13 cellular contexts compared by ENCODE assay signal in the genomic region with DNA sequence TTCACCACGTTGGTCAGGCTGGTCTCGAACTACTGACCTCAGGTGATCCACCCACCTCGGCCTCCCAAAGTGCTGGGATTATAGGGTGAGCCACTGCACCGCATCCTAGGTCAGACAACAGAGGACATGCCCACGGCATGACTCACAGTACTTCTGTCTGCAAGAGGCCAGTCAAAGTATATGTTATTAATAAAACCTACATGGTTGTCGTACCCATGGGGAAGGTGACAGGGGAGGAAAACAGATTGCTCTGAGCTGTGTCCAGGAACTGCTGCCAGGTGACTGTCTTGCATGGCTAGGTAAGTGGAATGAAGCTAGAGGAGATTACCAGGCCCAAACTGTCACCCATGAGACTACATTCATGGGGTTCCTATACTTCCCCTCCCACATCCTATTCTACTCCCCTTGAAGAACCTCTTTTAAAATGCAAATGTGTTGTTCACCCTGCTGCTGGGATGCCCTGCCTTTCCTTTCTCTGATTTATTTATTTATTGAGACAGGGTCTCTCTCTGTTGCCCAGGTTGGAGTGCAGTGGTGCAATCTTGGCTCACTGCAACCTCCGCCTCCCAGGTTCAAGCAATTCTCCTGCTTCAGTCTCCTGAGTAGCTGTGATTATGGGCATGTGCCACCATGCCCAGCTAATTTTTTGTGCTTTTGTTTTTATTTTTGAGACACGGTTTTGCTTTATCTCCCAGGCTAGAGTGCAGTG. TPM values are rescaled to one million over a fixed set of nuclear protein-coding genes. Genes with fewer than 3 reads are reported as not detected.
A peak's percentile ranks its signal among the peaks of the same experiment; 100 is the strongest.
DNase-seq lines count a peak whose midpoint lies in the region; ATAC-seq, FAIRE-seq and TF ChIP-seq lines count a peak whose summit lies in the region.
"Had no signal": no experiment of that assay in that cellular context is flagged by ENCODE, and none has a peak within 500 bp of the region (broad histone marks: within the 10 kb centered on the region; RNA-seq: fewer than 3 reads in every experiment).

No MANE protein-coding gene starts in this region.

- H3K36me3 Mint-ChIP-seq in activated CD8-positive, alpha-beta T cell treated with anti-CD3 and anti-CD28 coated beads, Interleukin-2, amount 10 ng/mL, durations not matched to agents 7 days and 5 days (ENCODE audit: low read depth) = no peaks in the 10 kb centered on the region
- H3K36me3 Mint-ChIP-seq: CD4-positive, CD25-positive, alpha-beta regulatory T cell; IgD-negative memory B cell had no signal

- CTCF ChIA-PET in activated CD8-positive, alpha-beta T cell treated with anti-CD3 and anti-CD28 coated beads, Interleukin-2, amount 10 ng/mL, durations not matched to agents 7 days and 5 days (lab: Charles Lee) = interaction anchor here (0.9 to 3.0 kb wide), 3 partner anchors 12 to 156 kb away, joined by 3 to 14 read pairs (median 8); no protein-coding TSS in a partner anchor

- peaks cover 2% of the 10 kb centered on the region for H3K79me1 ChIP-seq in neuronal stem cell (ENCODE audit: low read depth, low read length)

- no CpG with 5 or more reads among the region's 8 CpGs for WGBS in neuronal stem cell (ENCODE audit: extremely low coverage in 2 of 2, insufficient read length in 2 of 2, insufficient replicate concordance in 1 of 2), 2 donors

- POLR2A ChIA-PET in activated CD8-positive, alpha-beta T cell treated with anti-CD3 and anti-CD28 coated beads, Interleukin-2, amount 10 ng/mL, durations not matched to agents 7 days and 5 days (lab: Charles Lee) = no interaction called here

- no peak overlapping the region for H3K4ac ChIP-seq in neuronal stem cell (ENCODE audit: low read length)

- H3K27ac ChIP-seq in keratinocyte (ENCODE audit: control insufficient read depth, insufficient read depth, low read length) = peak overlapping the region; percentile 85
- no peak overlapping the region for H3K27ac ChIP-seq in neuronal stem cell (replicated peaks; ENCODE audit: low read length)

- no peak overlapping the region for H4K8ac ChIP-seq in neuronal stem cell (ENCODE audit: low read depth, low read length)

- peak; percentile 26 for FAIRE-seq in keratinocyte (lab: Jason Lieb, UNC)

- no peaks in the 10 kb centered on the region for H3K9me1 ChIP-seq in keratinocyte (ENCODE audit: control insufficient read depth, extremely low read depth, insufficient read depth, low read length)

- no peaks in the 10 kb centered on the region for H3K36me3 ChIP-seq in keratinocyte (ENCODE audit: control insufficient read depth in 2 of 2, extremely low read depth in 1 of 2, insufficient read depth in 2 of 2, low read length in 2 of 2)
- H3K36me3 ChIP-seq in neuronal stem cell (replicated peaks in 1 of 2; ENCODE audit: control insufficient read depth in 2 of 2, insufficient read depth in 2 of 2, low read length in 2 of 2) = no peaks in the 10 kb centered on the region

- DNase-seq in AG10803 (ENCODE audit: low read depth) (peak; percentile 71), HPDE6-E6E7 (ENCODE audit: extremely low spot score) (peak; percentile 60), astrocyte of the hippocampus (ENCODE audit: low read depth, low spot score) (peak; percentile 64), keratinocyte (ENCODE audit: low read depth, low spot score) (peak; percentile 69), neuronal stem cell (ENCODE audit: low spot score) (no peak)
- no peak for DNase-seq in activated effector memory CD4-positive, alpha-beta T cell treated with anti-CD3 and anti-CD28 coated beads, Interleukin-2, amount 50 U/mL, for 16 hours
- no peak for DNase-seq in activated CD8-positive, alpha-beta T cell treated with anti-CD3 and anti-CD28 coated beads, Interleukin-2, amount 10 ng/mL, durations not matched to agents 7 days and 5 days
- DNase-seq: CD4-positive, CD25-positive, alpha-beta regulatory T cell; glutamatergic neuron; stimulated activated naive CD8-positive, alpha-beta T cell treated with anti-CD3 and anti-CD28 coated beads, Interleukin-15, Interleukin-2, amounts not matched to agents 100 U/mL and 50 U/mL, for 24 hours; T-helper 1 cell had no signal

- no peak overlapping the region for H3K27ac Mint-ChIP-seq in activated CD8-positive, alpha-beta T cell treated with anti-CD3 and anti-CD28 coated beads, Interleukin-2, amount 10 ng/mL, durations not matched to agents 7 days and 5 days
- H3K27ac Mint-ChIP-seq: CD4-positive, CD25-positive, alpha-beta regulatory T cell had no signal

- H3K14ac ChIP-seq in neuronal stem cell (ENCODE audit: low read length) = no peak overlapping the region

- H3K4me1 Mint-ChIP-seq in activated CD8-positive, alpha-beta T cell treated with anti-CD3 and anti-CD28 coated beads, Interleukin-2, amount 10 ng/mL, durations not matched to agents 7 days and 5 days (ENCODE audit: low read depth) = peaks cover 21% of the 10 kb centered on the region

- no peak for TF ChIP-seq CTCF in AG10803 (conservative IDR thresholded peaks at IDR 0.05; ENCODE audit: low read length)
- TF ChIP-seq CTCF in keratinocyte (optimal IDR thresholded peaks at IDR 0.05 in 1 of 3, IDR thresholded peaks at IDR 0.05 in 1 of 3, conservative IDR thresholded peaks at IDR 0.05 in 1 of 3; ENCODE audit: extremely low read depth in 1 of 3, insufficient read depth in 2 of 3, low read length in 3 of 3) = no peak

- ATAC-seq in activated CD8-positive, alpha-beta T cell treated with anti-CD3 and anti-CD28 coated beads, Interleukin-2, amount 10 ng/mL, durations not matched to agents 7 days and 5 days = no peak
- no peak for ATAC-seq in HG03432 (IDR thresholded peaks at IDR 0.05; ENCODE audit: unreplicated experiment)
- ATAC-seq: stimulated activated naive CD8-positive, alpha-beta T cell treated with anti-CD3 and anti-CD28 coated beads, Interleukin-15, Interleukin-2, amounts not matched to agents 100 U/mL and 50 U/mL, for 24 hours had no signal

- H3K79me2 ChIP-seq in keratinocyte (ENCODE audit: control insufficient read depth, insufficient read depth, low read length) = no peaks in the 10 kb centered on the region

- H3K4me2 ChIP-seq in keratinocyte (ENCODE audit: control insufficient read depth, extremely low read depth, insufficient read depth, low read depth, low read length) = peak overlapping the region; percentile 65
- no peak overlapping the region for H3K4me2 ChIP-seq in neuronal stem cell (ENCODE audit: insufficient read depth, low read length, poor library complexity, severe bottlenecking)

- no peaks in the 10 kb centered on the region for H3K9me3 Mint-ChIP-seq in activated CD8-positive, alpha-beta T cell treated with anti-CD3 and anti-CD28 coated beads, Interleukin-2, amount 10 ng/mL, durations not matched to agents 7 days and 5 days (ENCODE audit: insufficient read depth)
- H3K9me3 Mint-ChIP-seq: CD4-positive, CD25-positive, alpha-beta regulatory T cell; IgD-negative memory B cell had no signal

- H3K4me3 ChIP-seq in AG10803 (ENCODE audit: low read length) = no peak overlapping the region
- H3K4me3 ChIP-seq in keratinocyte (ENCODE audit: control insufficient read depth in 2 of 3, extremely low read depth in 1 of 3, insufficient read depth in 2 of 3, low read depth in 1 of 3, low read length in 3 of 3) = peak overlapping the region in 1 of 3 experiments; percentile 20
- H3K4me3 ChIP-seq in neuronal stem cell (ENCODE audit: low read length in 2 of 2) = no peak overlapping the region

- H3K23ac ChIP-seq in neuronal stem cell (ENCODE audit: low read depth, low read length, poor library complexity) = no peak overlapping the region

- no peak overlapping the region for H2BK12ac ChIP-seq in neuronal stem cell (ENCODE audit: low read length)

- no peak overlapping the region for H3K9ac ChIP-seq in keratinocyte (ENCODE audit: control insufficient read depth, extremely low read depth, insufficient read depth, low read length)
- H3K9ac ChIP-seq in neuronal stem cell (ENCODE audit: low read depth, low read length, poor library complexity) = no peak overlapping the region

- no peaks in the 10 kb centered on the region for H3K27me3 ChIP-seq in keratinocyte (ENCODE audit: control insufficient read depth, extremely low read depth, insufficient read depth, low read length)
- H3K27me3 ChIP-seq in neuronal stem cell (ENCODE audit: control insufficient read depth in 3 of 3, insufficient read depth in 3 of 3, low read depth in 1 of 3, low read length in 3 of 3) = peaks cover 0 to 44% (median 0%) of the 10 kb centered on the region in 3 experiments

- no peaks in the 10 kb centered on the region for H3K9me3 ChIP-seq in keratinocyte (ENCODE audit: control insufficient read depth, low read depth, low read length)
- H3K9me3 ChIP-seq in neuronal stem cell (replicated peaks in 1 of 2; ENCODE audit: control insufficient read depth in 2 of 2, insufficient read depth in 1 of 2, low read depth in 1 of 2, low read length in 2 of 2) = no peaks in the 10 kb centered on the region

- H2BK15ac ChIP-seq in neuronal stem cell (ENCODE audit: low read length) = no peak overlapping the region

- H4K91ac ChIP-seq in neuronal stem cell (ENCODE audit: low read depth, low read length, poor library complexity) = no peak overlapping the region

- H2AK5ac ChIP-seq in neuronal stem cell (ENCODE audit: low read depth, low read length) = no peak overlapping the region

- H2BK120ac ChIP-seq in neuronal stem cell (ENCODE audit: low read depth, low read length) = no peak overlapping the region

- H4K20me1 ChIP-seq in keratinocyte (ENCODE audit: control insufficient read depth, extremely low read depth, insufficient read depth, low read length) = no peaks in the 10 kb centered on the region

- H3K4me1 ChIP-seq in keratinocyte (ENCODE audit: control insufficient read depth, extremely low read depth, insufficient read depth, low read length) (peaks cover 36% of the 10 kb centered on the region), neuronal stem cell (ENCODE audit: control insufficient read depth in 2 of 2, insufficient read depth in 1 of 2, low read depth in 1 of 2, low read length in 2 of 2) (peaks cover 0 to 3% of the 10 kb centered on the region in 2 donors)

- dilution Hi-C loops in keratinocyte (cut with MboI; ENCODE audit: extremely low pct_ligation_motif_present, low sequenced_read_pairs) = no loop called here

- H2AFZ ChIP-seq in keratinocyte (ENCODE audit: control insufficient read depth, low read length) = no peak overlapping the region
- no peak overlapping the region for H2AFZ ChIP-seq in neuronal stem cell (ENCODE audit: low read length)

- no peak overlapping the region for H2BK5ac ChIP-seq in neuronal stem cell (ENCODE audit: low read length)

- H3K18ac ChIP-seq in neuronal stem cell (ENCODE audit: low read length) = no peak overlapping the region

- no peak overlapping the region for H3K4me3 Mint-ChIP-seq in activated CD8-positive, alpha-beta T cell treated with anti-CD3 and anti-CD28 coated beads, Interleukin-2, amount 10 ng/mL, durations not matched to agents 7 days and 5 days

- H3K27me3 Mint-ChIP-seq in activated CD8-positive, alpha-beta T cell treated with anti-CD3 and anti-CD28 coated beads, Interleukin-2, amount 10 ng/mL, durations not matched to agents 7 days and 5 days (ENCODE audit: low read depth) = no peaks in the 10 kb centered on the region
- H3K27me3 Mint-ChIP-seq: CD4-positive, CD25-positive, alpha-beta regulatory T cell; IgD-negative memory B cell had no signal

RNA-seq across cellular contexts. Expression of gene NLRX1, which starts 2.0 kb away (rescaled TPM):
- polyA plus RNA-seq in keratinocyte = 8.1 to 11.3 TPM (median 9.0 TPM) in 3 replicates
- polyA plus RNA-seq in keratinocyte (2011; ENCODE audit: low read depth) = 6.3 TPM
- polyA plus RNA-seq in keratinocyte (2011; cell fraction: cytosol; rRNA removed) = 4.7 and 6.9 TPM in 2 replicates
- 16.4 and 21.9 TPM in 2 replicates for polyA plus RNA-seq in keratinocyte (2011; cell fraction: nucleus; rRNA removed)
- polyA plus RNA-seq in keratinocyte (2012; ENCODE audit: low replicate concordance) = 11.3 and 16.6 TPM in 2 replicates
- 11.3 to 19.4 TPM (median 18.6 TPM) in 3 replicates for polyA minus RNA-seq in keratinocyte
- polyA minus RNA-seq in keratinocyte (2011; cell fraction: cytosol; rRNA and poly(A)+ RNA removed) = 15.3 TPM
- polyA minus RNA-seq in keratinocyte (2011; cell fraction: nucleus; rRNA and poly(A)+ RNA removed) = 22.2 and 22.7 TPM in 2 replicates
- polyA plus RNA-seq in neuronal stem cell (2013, experiment 1 of 2) = 13.2 TPM
- 12.7 TPM for polyA plus RNA-seq in neuronal stem cell (2013, experiment 2 of 2)
- total RNA-seq in activated CD8-positive, alpha-beta T cell treated with anti-CD3 and anti-CD28 coated beads, Interleukin-2, amount 10 ng/mL, durations not matched to agents 7 days and 5 days = 10 to 100 TPM; 24.6 to 24.8 TPM

RNA-seq across cellular contexts. Expression of gene ABCG4, which starts 17.7 kb away (rescaled TPM):
- 0.14 to 0.27 TPM (median 0.21 TPM) in 3 replicates for polyA plus RNA-seq in keratinocyte
- 0.26 TPM for polyA plus RNA-seq in keratinocyte (2011; ENCODE audit: low read depth)
- 0.09 and 0.19 TPM in 2 replicates for polyA plus RNA-seq in keratinocyte (2011; cell fraction: cytosol; rRNA removed)
- polyA plus RNA-seq in keratinocyte (2011; cell fraction: nucleus; rRNA removed) = 1.3 and 1.4 TPM in 2 replicates
- 0.31 and 0.99 TPM in 2 replicates for polyA plus RNA-seq in keratinocyte (2012; ENCODE audit: low replicate concordance)
- polyA minus RNA-seq in keratinocyte = 0.43 to 1.9 TPM (median 1.1 TPM) in 3 replicates
- polyA minus RNA-seq in keratinocyte (2011; cell fraction: cytosol; rRNA and poly(A)+ RNA removed) = not detected
- 0.78 and 0.84 TPM in 2 replicates for polyA minus RNA-seq in keratinocyte (2011; cell fraction: nucleus; rRNA and poly(A)+ RNA removed)
- 0.31 TPM for polyA plus RNA-seq in neuronal stem cell (2013, experiment 1 of 2)
- polyA plus RNA-seq in neuronal stem cell (2013, experiment 2 of 2) = 0.36 TPM
- under 1 TPM in 1 of 2 experiments, not detected in 1; 0.18 TPM for total RNA-seq in activated CD8-positive, alpha-beta T cell treated with anti-CD3 and anti-CD28 coated beads, Interleukin-2, amount 10 ng/mL, durations not matched to agents 7 days and 5 days
- total RNA-seq: CD4-positive, CD25-positive, alpha-beta regulatory T cell had no signal
- polyA plus RNA-seq: CD4-positive, CD25-positive, alpha-beta regulatory T cell; IgD-negative memory B cell had no signal

RNA-seq across cellular contexts. Expression of gene NHERF4, which starts 18.8 kb away (rescaled TPM):
- polyA plus RNA-seq in keratinocyte = not detected in 3 replicates
- 0.50 TPM for polyA plus RNA-seq in keratinocyte (2011; ENCODE audit: low read depth)
- polyA plus RNA-seq in keratinocyte (2011; cell fraction: cytosol; rRNA removed) = not detected in 2 replicates
- polyA plus RNA-seq in keratinocyte (2011; cell fraction: nucleus; rRNA removed) = 0.04 TPM in 1 of 2 replicates, not detected in the other
- polyA plus RNA-seq in keratinocyte (2012; ENCODE audit: low replicate concordance) = not detected in 2 replicates
- 0.38 TPM in 1 of 3 replicates, not detected in the others for polyA minus RNA-seq in keratinocyte
- polyA minus RNA-seq in keratinocyte (2011; cell fraction: cytosol; rRNA and poly(A)+ RNA removed) = not detected
- polyA minus RNA-seq in keratinocyte (2011; cell fraction: nucleus; rRNA and poly(A)+ RNA removed) = not detected in 2 replicates
- polyA plus RNA-seq in neuronal stem cell (2013, experiment 1 of 2) = not detected
- 0.08 TPM for polyA plus RNA-seq in neuronal stem cell (2013, experiment 2 of 2)
- under 1 TPM; 0.18 to 0.63 TPM for total RNA-seq in activated CD8-positive, alpha-beta T cell treated with anti-CD3 and anti-CD28 coated beads, Interleukin-2, amount 10 ng/mL, durations not matched to agents 7 days and 5 days
- total RNA-seq: CD4-positive, CD25-positive, alpha-beta regulatory T cell had no signal
- polyA plus RNA-seq: CD4-positive, CD25-positive, alpha-beta regulatory T cell; IgD-negative memory B cell had no signal

RNA-seq across cellular contexts. Expression of gene CBL, which starts 39.6 kb away (rescaled TPM):
- 7.9 to 15.2 TPM (median 14.1 TPM) in 3 replicates for polyA plus RNA-seq in keratinocyte
- 3.8 TPM for polyA plus RNA-seq in keratinocyte (2011; ENCODE audit: low read depth)
- 10.1 and 14.7 TPM in 2 replicates for polyA plus RNA-seq in keratinocyte (2011; cell fraction: cytosol; rRNA removed)
- polyA plus RNA-seq in keratinocyte (2011; cell fraction: nucleus; rRNA removed) = 29.0 and 31.3 TPM in 2 replicates
- polyA plus RNA-seq in keratinocyte (2012; ENCODE audit: low replicate concordance) = 8.8 and 11.2 TPM in 2 replicates
- 12.5 to 34.7 TPM (median 23.3 TPM) in 3 replicates for polyA minus RNA-seq in keratinocyte
- 10.9 TPM for polyA minus RNA-seq in keratinocyte (2011; cell fraction: cytosol; rRNA and poly(A)+ RNA removed)
- polyA minus RNA-seq in keratinocyte (2011; cell fraction: nucleus; rRNA and poly(A)+ RNA removed) = 21.2 and 37.2 TPM in 2 replicates
- polyA plus RNA-seq in neuronal stem cell (2013, experiment 1 of 2) = 10.7 TPM
- 11.0 TPM for polyA plus RNA-seq in neuronal stem cell (2013, experiment 2 of 2)
- total RNA-seq in activated CD8-positive, alpha-beta T cell treated with anti-CD3 and anti-CD28 coated beads, Interleukin-2, amount 10 ng/mL, durations not matched to agents 7 days and 5 days = 10 to 100 TPM; 43.6 to 43.7 TPM

RNA-seq across cellular contexts. Expression of gene HINFP, which starts 45.1 kb away (rescaled TPM):
- polyA plus RNA-seq in keratinocyte = 15.6 to 21.9 TPM (median 18.5 TPM) in 3 replicates
- polyA plus RNA-seq in keratinocyte (2011; ENCODE audit: low read depth) = 28.1 TPM
- polyA plus RNA-seq in keratinocyte (2011; cell fraction: cytosol; rRNA removed) = 11.0 and 11.4 TPM in 2 replicates
- 54.0 and 55.8 TPM in 2 replicates for polyA plus RNA-seq in keratinocyte (2011; cell fraction: nucleus; rRNA removed)
- polyA plus RNA-seq in keratinocyte (2012; ENCODE audit: low replicate concordance) = 9.9 and 22.4 TPM in 2 replicates
- polyA minus RNA-seq in keratinocyte = 18.5 to 47.8 TPM (median 31.0 TPM) in 3 replicates
- 18.8 TPM for polyA minus RNA-seq in keratinocyte (2011; cell fraction: cytosol; rRNA and poly(A)+ RNA removed)
- 13.1 and 29.6 TPM in 2 replicates for polyA minus RNA-seq in keratinocyte (2011; cell fraction: nucleus; rRNA and poly(A)+ RNA removed)
- 22.9 TPM for polyA plus RNA-seq in neuronal stem cell (2013, experiment 1 of 2)
- 22.7 TPM for polyA plus RNA-seq in neuronal stem cell (2013, experiment 2 of 2)
- 10 to 100 TPM; 36.1 to 40.9 TPM for total RNA-seq in activated CD8-positive, alpha-beta T cell treated with anti-CD3 and anti-CD28 coated beads, Interleukin-2, amount 10 ng/mL, durations not matched to agents 7 days and 5 days

Comparison
In these comparisons a context has a peak if more than half of its experiments do, and no peak if none do; other contexts are left out.
1. DNase-seq: peak in AG10803 (single experiment), HPDE6-E6E7 (single experiment), astrocyte of the hippocampus (single experiment) and keratinocyte (single experiment); none in neuronal stem cell (single experiment), activated effector memory CD4-positive, alpha-beta T cell treated with anti-CD3 and anti-CD28 coated beads, Interleukin-2, amount 50 U/mL, for 16 hours (single experiment) and activated CD8-positive, alpha-beta T cell treated with anti-CD3 and anti-CD28 coated beads, Interleukin-2, amount 10 ng/mL, durations not matched to agents 7 days and 5 days (single experiment).